16 cellular contexts compared by ENCODE assay signal in the genomic region with DNA sequence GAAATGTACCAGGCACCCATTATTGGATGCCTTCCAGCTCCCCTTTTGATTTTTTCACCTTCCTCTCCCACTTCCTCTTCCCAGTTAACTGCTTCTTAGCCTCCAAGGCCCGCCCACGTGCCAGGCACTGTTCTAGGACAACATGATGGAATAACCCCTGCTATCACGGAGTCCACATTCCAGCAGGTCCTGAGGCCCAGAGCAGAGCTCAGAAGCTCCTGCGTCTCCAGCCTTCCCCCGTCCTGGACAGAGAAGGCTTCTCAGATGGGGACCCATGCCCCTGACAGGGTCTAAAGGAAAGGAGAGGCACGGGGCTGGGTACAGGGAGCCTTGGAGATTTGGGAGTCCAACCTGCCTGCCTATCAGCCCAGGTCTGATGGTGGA. TPM values are rescaled to one million over a fixed set of nuclear protein-coding genes. Genes with fewer than 3 reads are reported as not detected.
DNase-seq lines count a peak whose midpoint lies in the region; ATAC-seq and TF ChIP-seq lines count a peak whose summit lies in the region.
"Had no signal": no experiment of that assay in that cellular context is flagged by ENCODE, and none has a peak within 500 bp of the region (broad histone marks: within the 10 kb centered on the region; RNA-seq: fewer than 3 reads in every experiment).

No MANE protein-coding gene starts in this region.

- intact Hi-C loops in Right ventricle myocardium superior (cut with DNase I) (loop anchor here (5.0 kb wide), 3 partner anchors 96 to 626 kb away; no protein-coding TSS in a partner anchor), left ventricle myocardium inferior (cut with micrococcal nuclease) (loop anchor here (5.0 kb wide), 1 partner anchor 436 kb away; no protein-coding TSS in a partner anchor), mucosa of descending colon (cut with DNase I, micrococcal nuclease) (loop anchor here (2.0 to 10.0 kb wide), 4 partner anchors 441 to 626 kb away; no protein-coding TSS in a partner anchor)

- H3K27ac ChIP-seq in left ventricle myocardium inferior (replicated peaks) (no peak overlapping the region), caudate nucleus (ENCODE audit: low read depth, low read length) (peak overlapping the region; percentile 66)
- H3K27ac ChIP-seq: GM23248, KMS-11 had no signal

- DNase-seq in Right ventricle myocardium superior (peak; percentile 30), left ventricle myocardium inferior (no peak), caudate nucleus (lab: John Stamatoyannopoulos, UW) (no peak), mucosa of descending colon (no peak), HAP-1 (ENCODE audit: low spot score in 2 of 2) (no peak)
- DNase-seq: NCI-H1694 treated with DMSO at 0.1 percent for 48 hours had no signal

- ATAC-seq in Right ventricle myocardium superior (ENCODE audit: poor library complexity) (no peak), mucosa of descending colon (peak; percentile 4), HG03175 (IDR thresholded peaks at IDR 0.05; ENCODE audit: unreplicated experiment) (no peak), GM21423 (IDR thresholded peaks at IDR 0.05; ENCODE audit: unreplicated experiment) (no peak), HG03439 (IDR thresholded peaks at IDR 0.05; ENCODE audit: unreplicated experiment) (no peak)

- H3K4me3 ChIP-seq in left ventricle myocardium inferior (no peak overlapping the region), mucosa of descending colon (no peak overlapping the region), HAP-1 (no peak overlapping the region)
- H3K4me3 ChIP-seq: GM12878, GM23248 had no signal

- TF ChIP-seq CTCF in left ventricle myocardium inferior (IDR thresholded peaks at IDR 0.05; ENCODE audit: borderline replicate concordance): no peak
- no peak for TF ChIP-seq CTCF in mucosa of descending colon (IDR thresholded peaks at IDR 0.05)

- H3K4me1 ChIP-seq in left ventricle myocardium inferior: no peaks in the 10 kb centered on the region
- no peaks in the 10 kb centered on the region for H3K4me1 ChIP-seq in mucosa of descending colon (ENCODE audit: low read depth)
- H3K4me1 ChIP-seq in HAP-1: no peaks in the 10 kb centered on the region

- H3K27me3 ChIP-seq in left ventricle myocardium inferior (ENCODE audit: low read depth): peaks cover 66% of the 10 kb centered on the region
- peaks cover 23% of the 10 kb centered on the region for H3K27me3 ChIP-seq in HAP-1 (ENCODE audit: low read depth)

- H3K36me3 ChIP-seq in left ventricle myocardium inferior: no peaks in the 10 kb centered on the region
- H3K36me3 ChIP-seq in mucosa of descending colon (ENCODE audit: low read depth): no peaks in the 10 kb centered on the region
- no peaks in the 10 kb centered on the region for H3K36me3 ChIP-seq in HAP-1 (replicated peaks)

- H3K9me3 ChIP-seq in left ventricle myocardium inferior (replicated peaks): no peaks in the 10 kb centered on the region
- no peaks in the 10 kb centered on the region for H3K9me3 ChIP-seq in mucosa of descending colon
- H3K9me3 ChIP-seq in HAP-1: no peaks in the 10 kb centered on the region
- H3K9me3 ChIP-seq: Caco-2 had no signal

- in situ Hi-C loops in HAP-1 (cut with MboI; ENCODE audit: low sequenced_read_pairs): loop anchor here (5.0 kb wide), 1 partner anchor 626 kb away; no protein-coding TSS in a partner anchor

RNA-seq across cellular contexts. Expression of gene TRIM29, which starts 29.1 kb away (rescaled TPM):
- not detected for total RNA-seq in Right ventricle myocardium superior
- not detected for total RNA-seq in left ventricle myocardium inferior
- 1 to 10 TPM; 4.0 to 6.3 (median 5.4) TPM for total RNA-seq in mucosa of descending colon
- total RNA-seq: B cell; CD4-positive, alpha-beta T cell; GM12878; GM23248; RPMI7951 had no signal
